ENCODE assay signal across 8 cellular contexts in genomic region chr11:29328961-29329441, GRCh38.
DNase-seq lines count a peak whose midpoint lies in the region; ATAC-seq and TF ChIP-seq lines count a peak whose summit lies in the region.

No MANE protein-coding gene starts in this region.

- H3K4me1 Mint-ChIP-seq in activated CD8-positive, alpha-beta T cell treated with anti-CD3 and anti-CD28 coated beads for 36 hours (ENCODE audit: low read depth): no peaks in the 10 kb centered on the region

- 25 to 30% methylated on average over 4 of the region's 4 CpGs for WGBS in GM23248 (ENCODE audit: low coverage in 1 of 2, low lambda C conversion rate in 2 of 2, missing lambda C conversion rate in 2 of 2), 2 experiments

- H3K4me1 ChIP-seq in GM23248 (ENCODE audit: insufficient read depth): peaks cover 40% of the 10 kb centered on the region
- H3K4me1 ChIP-seq in skeletal muscle satellite cell (ENCODE audit: control insufficient read depth, insufficient read depth, low read length): peaks cover 30% of the 10 kb centered on the region
- no peaks in the 10 kb centered on the region for H3K4me1 ChIP-seq in uterus

- CTCF ChIA-PET in activated CD8-positive, alpha-beta T cell treated with anti-CD3 and anti-CD28 coated beads for 36 hours (lab: Charles Lee): interaction anchor here (1.7 to 2.2 kb wide), 2 partner anchors 12 to 15 kb away, joined by 7 to 8 read pairs; no protein-coding TSS in a partner anchor

- H3K9me3 ChIP-seq in GM23248 (ENCODE audit: low read depth) (no peaks in the 10 kb centered on the region), skeletal muscle satellite cell (replicated peaks; ENCODE audit: low read length) (no peaks in the 10 kb centered on the region), uterus (no peaks in the 10 kb centered on the region)

- no peaks in the 10 kb centered on the region for H4K20me1 ChIP-seq in GM23248 (ENCODE audit: insufficient read depth)

- no peak overlapping the region for H3K27ac Mint-ChIP-seq in activated CD8-positive, alpha-beta T cell treated with anti-CD3 and anti-CD28 coated beads for 36 hours

- H3K36me3 Mint-ChIP-seq in activated CD8-positive, alpha-beta T cell treated with anti-CD3 and anti-CD28 coated beads for 36 hours (ENCODE audit: low read depth): no peaks in the 10 kb centered on the region

- H3K27ac ChIP-seq in GM23248: peak overlapping the region; percentile 8; the same call in 1 of the 2 replicates
- H3K27ac ChIP-seq in uterus: no peak overlapping the region

- H3K9me3 Mint-ChIP-seq in activated CD8-positive, alpha-beta T cell treated with anti-CD3 and anti-CD28 coated beads for 36 hours: peaks cover 1% of the 10 kb centered on the region

- POLR2A ChIA-PET in activated CD8-positive, alpha-beta T cell treated with anti-CD3 and anti-CD28 coated beads for 36 hours (lab: Charles Lee): no interaction called here

- H3K27me3 ChIP-seq in GM23248 (replicated peaks; ENCODE audit: insufficient read depth) (no peaks in the 10 kb centered on the region), skeletal muscle satellite cell (ENCODE audit: control insufficient read depth, insufficient read depth, low read length) (no peaks in the 10 kb centered on the region), uterus (no peaks in the 10 kb centered on the region)

- H3K4me2 ChIP-seq in GM23248 (ENCODE audit: unreplicated experiment) (peak overlapping the region; percentile 20), skeletal muscle satellite cell (ENCODE audit: low read length) (peak overlapping the region; percentile 15)

- no peak overlapping the region for H3K4me3 ChIP-seq in GM23248
- no peak overlapping the region for H3K4me3 ChIP-seq in epithelial cell of proximal tubule (ENCODE audit: low read depth, low read length)
- H3K4me3 ChIP-seq in skeletal muscle satellite cell (ENCODE audit: low read length): no peak overlapping the region
- H3K4me3 ChIP-seq in uterus: no peak overlapping the region

- no peaks in the 10 kb centered on the region for H3K27me3 Mint-ChIP-seq in activated CD8-positive, alpha-beta T cell treated with anti-CD3 and anti-CD28 coated beads for 36 hours

- peak; percentile 84 for TF ChIP-seq CTCF in epithelial cell of proximal tubule (conservative IDR thresholded peaks at IDR 0.05; ENCODE audit: low read depth, low read length)
- TF ChIP-seq CTCF in uterus (IDR thresholded peaks at IDR 0.05): peak in 2 of 4 experiments; percentile 7 to 9
- TF ChIP-seq CTCF in activated CD8-positive, alpha-beta T cell treated with anti-CD3 and anti-CD28 coated beads for 36 hours (IDR thresholded peaks at IDR 0.05): no peak

- H3K9ac ChIP-seq in GM23248 (no peak overlapping the region), skeletal muscle satellite cell (ENCODE audit: low read depth, low read length) (peak overlapping the region; percentile 56)

- H3K4me3 Mint-ChIP-seq in activated CD8-positive, alpha-beta T cell treated with anti-CD3 and anti-CD28 coated beads for 36 hours: no peak overlapping the region

- no peaks in the 10 kb centered on the region for H3K9me2 ChIP-seq in GM23248 (ENCODE audit: insufficient read depth)

- intact Hi-C loops in uterus (cut with DNase I; ENCODE audit: low total_unique reads): no loop called here
- intact Hi-C loops in activated CD8-positive, alpha-beta T cell treated with anti-CD3 and anti-CD28 coated beads for 36 hours (cut with micrococcal nuclease): no loop called here

- in situ Hi-C loops in GM23248 (cut with MboI): no loop called here

- H3K36me3 ChIP-seq in GM23248 (ENCODE audit: low read depth) (no peaks in the 10 kb centered on the region), skeletal muscle satellite cell (ENCODE audit: insufficient read depth, low read length) (no peaks in the 10 kb centered on the region), uterus (no peaks in the 10 kb centered on the region)

- no peak for ATAC-seq in activated CD8-positive, alpha-beta T cell treated with anti-CD3 and anti-CD28 coated beads for 36 hours
- no peak for ATAC-seq in HG02763 (IDR thresholded peaks at IDR 0.05; ENCODE audit: unreplicated experiment)

- DNase-seq in Ammon's horn (ENCODE audit: low spot score) (peak; percentile 48), GM23248 (peak; percentile 72), NCI-H82 (lab: John Stamatoyannopoulos, UW) (peak; percentile 65), epithelial cell of proximal tubule (ENCODE audit: low read depth) (no peak), uterus (no peak)
- DNase-seq in activated CD8-positive, alpha-beta T cell treated with anti-CD3 and anti-CD28 coated beads for 36 hours: no peak

- no peak for TF ChIP-seq POLR2A in uterus (IDR thresholded peaks at IDR 0.05)

- H3F3A ChIP-seq in GM23248 (ENCODE audit: insufficient read depth): peaks cover 22% of the 10 kb centered on the region; the same call in 1 of the 2 replicates

- H3K79me2 ChIP-seq in GM23248 (ENCODE audit: insufficient read depth): no peaks in the 10 kb centered on the region

- H2AFZ ChIP-seq in GM23248: no peak overlapping the region

Comparison
In these comparisons a context has a peak if more than half of its experiments do, and no peak if none do; other contexts are left out.
1. DNase-seq: peak in Ammon's horn (single experiment), GM23248 (single experiment) and NCI-H82 (single experiment); none in epithelial cell of proximal tubule (single experiment), uterus (0 of 2) and activated CD8-positive, alpha-beta T cell treated with anti-CD3 and anti-CD28 coated beads for 36 hours (single experiment).